In genomic region chr3:52281980-52282801, GRCh38 we compare ENCODE assay signal across 11 cellular contexts. TPM values are rescaled to one million over a fixed set of nuclear protein-coding genes. Genes with fewer than 3 reads are reported as not detected.
DNase-seq lines count a peak whose midpoint lies in the region; ATAC-seq and TF ChIP-seq lines count a peak whose summit lies in the region.
"Had no signal": no experiment of that assay in that cellular context is flagged by ENCODE, and none has a peak within 500 bp of the region (broad histone marks: within the 10 kb centered on the region; RNA-seq: fewer than 3 reads in every experiment).

No MANE protein-coding gene starts in this region.

- no peaks in the 10 kb centered on the region for H3K9me3 ChIP-seq in CD4-positive, alpha-beta T cell (ENCODE audit: control insufficient read depth, low read length)

- no peak for TF ChIP-seq CTCF in CD4-positive, alpha-beta T cell (IDR thresholded peaks at IDR 0.05)
- no peak for TF ChIP-seq CTCF in mesothelial cell of epicardium (IDR thresholded peaks at IDR 0.05; ENCODE audit: unreplicated experiment)

- peak overlapping the region; percentile 92 for H3K27ac Mint-ChIP-seq in CD4-positive, alpha-beta T cell
- H3K27ac Mint-ChIP-seq in activated naive CD4-positive, alpha-beta T cell treated with anti-CD3 and anti-CD28 coated beads for 36 hours: peak overlapping the region; percentile 90
- peak overlapping the region; percentile 93 for H3K27ac Mint-ChIP-seq in mesothelial cell of epicardium

- CTCF ChIA-PET in CD4-positive, alpha-beta T cell (lab: Charles Lee): interaction anchor here (0.9 to 8.3 kb wide), 7 partner anchors 11 to 57 kb away, joined by 3 to 62 read pairs (median 4); no protein-coding TSS in a partner anchor
- CTCF ChIA-PET in activated naive CD4-positive, alpha-beta T cell treated with anti-CD3 and anti-CD28 coated beads for 36 hours (lab: Charles Lee): interaction anchor here (0.8 to 4.1 kb wide), 9 partner anchors 10 to 62 kb away, joined by 3 to 40 read pairs (median 4); no protein-coding TSS in a partner anchor

- peak in 8 of 10 experiments; percentile 33 to 50 (median 44) for DNase-seq in CD4-positive, alpha-beta T cell
- peak; percentile 24 to 35 for DNase-seq in Kasumi-1 (lab: John Stamatoyannopoulos, UW)
- DNase-seq in activated naive CD4-positive, alpha-beta T cell treated with anti-CD3 and anti-CD28 coated beads for 36 hours: peak; percentile 58
- no peak for DNase-seq in mesothelial cell of epicardium (ENCODE audit: low spot score in 2 of 2, unreplicated experiment in 2 of 2)
- no peak for DNase-seq in NCI-H345 treated with DMSO at 0.1 percent for 48 hours (lab: John Stamatoyannopoulos, UW; ENCODE audit: unreplicated experiment)
- no peak for DNase-seq in NCI-H1417 treated with DMSO at 0.1 percent for 48 hours (lab: John Stamatoyannopoulos, UW)
- no peak for DNase-seq in NCI-H146 treated with DMSO at 0.1 percent for 48 hours (lab: John Stamatoyannopoulos, UW; ENCODE audit: unreplicated experiment)
- DNase-seq in T1000 (lab: John Stamatoyannopoulos, UW): no peak
- DNase-seq: amygdala had no signal

- peak overlapping the region; percentile 69 for H3K27ac ChIP-seq in CD4-positive, alpha-beta T cell (ENCODE audit: low read depth, low read length)
- H3K27ac ChIP-seq: RWPE1 had no signal

- H3K4me1 Mint-ChIP-seq in CD4-positive, alpha-beta T cell (ENCODE audit: low read depth): peaks cover 66% of the 10 kb centered on the region
- H3K4me1 Mint-ChIP-seq in activated naive CD4-positive, alpha-beta T cell treated with anti-CD3 and anti-CD28 coated beads for 36 hours (ENCODE audit: low read depth): peaks cover 58% of the 10 kb centered on the region
- peaks cover 46% of the 10 kb centered on the region for H3K4me1 Mint-ChIP-seq in mesothelial cell of epicardium

- H3K27me3 Mint-ChIP-seq in CD4-positive, alpha-beta T cell: no peaks in the 10 kb centered on the region
- no peaks in the 10 kb centered on the region for H3K27me3 Mint-ChIP-seq in activated naive CD4-positive, alpha-beta T cell treated with anti-CD3 and anti-CD28 coated beads for 36 hours (ENCODE audit: low read depth)
- no peaks in the 10 kb centered on the region for H3K27me3 Mint-ChIP-seq in mesothelial cell of epicardium (ENCODE audit: low read depth)

- peak; percentile 43 for ATAC-seq in CD4-positive, alpha-beta T cell (ENCODE audit: poor library complexity)
- ATAC-seq: K562 had no signal

- peaks cover 15% of the 10 kb centered on the region for H3K36me3 Mint-ChIP-seq in CD4-positive, alpha-beta T cell (ENCODE audit: low read depth)
- H3K36me3 Mint-ChIP-seq in activated naive CD4-positive, alpha-beta T cell treated with anti-CD3 and anti-CD28 coated beads for 36 hours (ENCODE audit: low read depth): peaks cover 19% of the 10 kb centered on the region
- no peaks in the 10 kb centered on the region for H3K36me3 Mint-ChIP-seq in mesothelial cell of epicardium

- intact Hi-C loops in CD4-positive, alpha-beta T cell (cut with DNase I, micrococcal nuclease): loop anchor here (10.0 kb wide), 2 partner anchors 163 to 403 kb away; partner anchors contain the start of genes GNL3 (in 1 of the 2), PBRM1 (in 1 of the 2) and SEMA3G (in 1 of the 2)
- intact Hi-C loops in activated naive CD4-positive, alpha-beta T cell treated with anti-CD3 and anti-CD28 coated beads for 36 hours (cut with micrococcal nuclease): no loop called here

- no peaks in the 10 kb centered on the region for H3K9me3 Mint-ChIP-seq in CD4-positive, alpha-beta T cell
- H3K9me3 Mint-ChIP-seq in activated naive CD4-positive, alpha-beta T cell treated with anti-CD3 and anti-CD28 coated beads for 36 hours: no peaks in the 10 kb centered on the region
- H3K9me3 Mint-ChIP-seq in mesothelial cell of epicardium: no peaks in the 10 kb centered on the region

- peak overlapping the region; percentile 81 for H3K4me3 Mint-ChIP-seq in CD4-positive, alpha-beta T cell
- peak overlapping the region; percentile 10 for H3K4me3 Mint-ChIP-seq in activated naive CD4-positive, alpha-beta T cell treated with anti-CD3 and anti-CD28 coated beads for 36 hours
- H3K4me3 Mint-ChIP-seq in mesothelial cell of epicardium: no peak overlapping the region

- no peaks in the 10 kb centered on the region for H3K27me3 ChIP-seq in CD4-positive, alpha-beta T cell (ENCODE audit: control insufficient read depth, insufficient read depth, low read length)

- POLR2A ChIA-PET in CD4-positive, alpha-beta T cell (lab: Charles Lee): interaction anchor here (0.5 to 11.9 kb wide), 17 partner anchors 9 to 124 kb away, joined by 3 to 538 read pairs (median 5); partner anchors contain the start of genes ALAS1, PPM1M, TLR9 and TWF2

RNA-seq across cellular contexts. Expression of gene WDR82, which starts 3.7 kb away (rescaled TPM):
- 100 to 1,000 TPM; 114 TPM for total RNA-seq in CD4-positive, alpha-beta T cell
- total RNA-seq in activated naive CD4-positive, alpha-beta T cell treated with anti-CD3 and anti-CD28 coated beads for 36 hours: 100 to 1,000 TPM; 176 to 177 TPM
- total RNA-seq in mesothelial cell of epicardium: 99.0 to 105 TPM (median 101 TPM) in 3 replicates

RNA-seq across cellular contexts. Expression of gene GLYCTK, which starts 5.4 kb away (rescaled TPM):
- total RNA-seq in CD4-positive, alpha-beta T cell: 10 to 100 TPM; 24.4 to 24.6 TPM
- 10 to 100 TPM; 25.9 to 27.7 TPM for total RNA-seq in activated naive CD4-positive, alpha-beta T cell treated with anti-CD3 and anti-CD28 coated beads for 36 hours
- 9.0 to 10.7 TPM (median 10.6 TPM) in 3 replicates for total RNA-seq in mesothelial cell of epicardium

RNA-seq across cellular contexts. Expression of gene DNAH1, which starts 33.9 kb away (rescaled TPM):
- total RNA-seq in CD4-positive, alpha-beta T cell: 10 to 100 TPM; 49.7 to 50.7 TPM
- total RNA-seq in activated naive CD4-positive, alpha-beta T cell treated with anti-CD3 and anti-CD28 coated beads for 36 hours: 1 to 10 TPM; 9.4 TPM
- total RNA-seq in mesothelial cell of epicardium: 8.2 to 9.5 TPM (median 8.4 TPM) in 3 replicates

RNA-seq across cellular contexts. Expression of gene PPM1M, which starts 36.6 kb away (rescaled TPM):
- total RNA-seq in CD4-positive, alpha-beta T cell: 10 to 100 TPM; 36.7 to 40.2 TPM
- total RNA-seq in activated naive CD4-positive, alpha-beta T cell treated with anti-CD3 and anti-CD28 coated beads for 36 hours: 100 to 1,000 TPM; 107 to 108 TPM
- 10.6 to 11.8 TPM (median 11.6 TPM) in 3 replicates for total RNA-seq in mesothelial cell of epicardium

RNA-seq across cellular contexts. Expression of gene TWF2, which starts 43.2 kb away (rescaled TPM):
- 10 to 100 TPM; 17.4 to 21.7 TPM for total RNA-seq in CD4-positive, alpha-beta T cell
- 10 to 100 TPM; 89.1 to 91.3 TPM for total RNA-seq in activated naive CD4-positive, alpha-beta T cell treated with anti-CD3 and anti-CD28 coated beads for 36 hours
- total RNA-seq in mesothelial cell of epicardium: 26.6 to 30.6 TPM (median 28.7 TPM) in 3 replicates

Comparison
In these comparisons a context has a peak if more than half of its experiments do, and no peak if none do; other contexts are left out.
1. DNase-seq: peak in CD4-positive, alpha-beta T cell (8 of 10), Kasumi-1 (2 of 2) and activated naive CD4-positive, alpha-beta T cell treated with anti-CD3 and anti-CD28 coated beads for 36 hours (single experiment); none in mesothelial cell of epicardium (0 of 2), NCI-H345 treated with DMSO at 0.1 percent for 48 hours (single experiment), NCI-H1417 treated with DMSO at 0.1 percent for 48 hours (single experiment), NCI-H146 treated with DMSO at 0.1 percent for 48 hours (single experiment) and T1000 (single experiment).
2. Peak in every context shown above with its lines, with median percentiles within 50 percentile points of each other: H3K27ac Mint-ChIP-seq.